Comparison of ENCODE assay signal across 10 cellular contexts in genomic region chr1:40451238-40451585, GRCh38. TPM values are rescaled to one million over a fixed set of nuclear protein-coding genes. Genes with fewer than 3 reads are reported as not detected.
DNase-seq lines count a peak whose midpoint lies in the region; ATAC-seq and TF ChIP-seq lines count a peak whose summit lies in the region.
"Had no signal": no experiment of that assay in that cellular context is flagged by ENCODE, and none has a peak within 500 bp of the region (broad histone marks: within the 10 kb centered on the region; RNA-seq: fewer than 3 reads in every experiment).

No MANE protein-coding gene starts in this region.

- no peak overlapping the region for H3K27ac ChIP-seq in adrenal gland

- H3K9me3 Mint-ChIP-seq in activated T-cell treated with anti-CD3 and anti-CD28 coated beads, Interleukin-2, amount 50 U/mL, for 4 hours, result peaks cover 49% of the 10 kb centered on the region
- peaks cover 11 to 48% (median 32%) of the 10 kb centered on the region in 3 donors for H3K9me3 Mint-ChIP-seq in T-cell

- no peak for DNase-seq in activated T-cell treated with anti-CD3 and anti-CD28 coated beads, Interleukin-2, amount 50 U/mL, for 4 hours
- DNase-seq in activated T-cell treated with anti-CD3 and anti-CD28 coated beads, Interleukin-2, amount 50 U/mL, for 48 hours, result no peak
- DNase-seq in T-cell, result peak in 1 of 34 experiments; percentile 27
- DNase-seq in fibroblast of mammary gland (ENCODE audit: low read depth), result no peak
- no peak for DNase-seq in stimulated activated naive CD8-positive, alpha-beta T cell treated with anti-CD3 and anti-CD28 coated beads, Interleukin-15, Interleukin-2, amounts not matched to agents 100 U/mL and 50 U/mL, for 24 hours
- DNase-seq in KG1 (lab: John Stamatoyannopoulos, UW), result no peak
- no peak for DNase-seq in C1 segment of cervical spinal cord (lab: John Stamatoyannopoulos, UW)
- DNase-seq in adrenal gland, result no peak
- DNase-seq: Caco-2, NCI-H1048 had no signal

- peaks cover 36% of the 10 kb centered on the region for H3K4me1 Mint-ChIP-seq in activated T-cell treated with anti-CD3 and anti-CD28 coated beads, Interleukin-2, amount 50 U/mL, for 4 hours (ENCODE audit: low read depth)
- peaks cover 21 to 25% (median 24%) of the 10 kb centered on the region in 3 donors for H3K4me1 Mint-ChIP-seq in T-cell

- intact Hi-C loops in adrenal gland (cut with DNase I), result no loop called here

- peak in 1 of 2 donors; percentile 20 for ATAC-seq in activated T-cell treated with anti-CD3 and anti-CD28 coated beads, Interleukin-2, amount 50 U/mL, for 4 hours
- no peak for ATAC-seq in T-cell (replicated peaks in 1 of 4)
- ATAC-seq in stimulated activated naive CD8-positive, alpha-beta T cell treated with anti-CD3 and anti-CD28 coated beads, Interleukin-15, Interleukin-2, amounts not matched to agents 100 U/mL and 50 U/mL, for 24 hours, result peak; percentile 26

- WGBS in adrenal gland, 4 donors, result 86 to 97% (median 93%) methylated on average over 1 of the region's 1 CpG

- H3K9me3 ChIP-seq in adrenal gland (replicated peaks in 1 of 3), result peaks cover 0 to 22% (median 0%) of the 10 kb centered on the region in 3 donors
- H3K9me3 ChIP-seq: Caco-2 had no signal

- H3K36me3 ChIP-seq in adrenal gland (replicated peaks in 1 of 2), result no peaks in the 10 kb centered on the region

- CTCF ChIA-PET in T-cell (lab: Charles Lee), result interaction anchor here in 1 of 2 donors (2.0 kb wide), 1 partner anchor 13 kb away, joined by 8 read pairs; no protein-coding TSS in a partner anchor

- TF ChIP-seq CTCF in fibroblast of mammary gland (conservative IDR thresholded peaks at IDR 0.05; ENCODE audit: control insufficient read depth, insufficient read depth, low read depth, low read length) (no peak), adrenal gland (IDR thresholded peaks at IDR 0.05) (no peak)

- H3K27me3 Mint-ChIP-seq in activated T-cell treated with anti-CD3 and anti-CD28 coated beads, Interleukin-2, amount 50 U/mL, for 4 hours (ENCODE audit: low read depth), result no peaks in the 10 kb centered on the region
- no peaks in the 10 kb centered on the region for H3K27me3 Mint-ChIP-seq in T-cell

- H3K36me3 Mint-ChIP-seq in activated T-cell treated with anti-CD3 and anti-CD28 coated beads, Interleukin-2, amount 50 U/mL, for 4 hours (ENCODE audit: insufficient read depth), result peaks cover 37% of the 10 kb centered on the region
- H3K36me3 Mint-ChIP-seq in T-cell, result peaks cover 42% of the 10 kb centered on the region

- POLR2A ChIA-PET in T-cell (lab: Charles Lee), result interaction anchor here (0.5 to 0.7 kb wide), 4 partner anchors 9 to 164 kb away, joined by 3 to 15 read pairs (median 8); no protein-coding TSS in a partner anchor

- peak overlapping the region; percentile 86 to 87 for H3K27ac Mint-ChIP-seq in T-cell

- TF ChIP-seq POLR2A in adrenal gland (IDR thresholded peaks at IDR 0.05), result no peak

- peak overlapping the region; percentile 87 for H3K4me3 Mint-ChIP-seq in activated T-cell treated with anti-CD3 and anti-CD28 coated beads, Interleukin-2, amount 50 U/mL, for 4 hours
- H3K4me3 Mint-ChIP-seq in T-cell, result peak overlapping the region; percentile 84 to 94 (median 87)

- H3K4me3 ChIP-seq in fibroblast of mammary gland (ENCODE audit: control insufficient read depth, low read depth, low read length) (peak overlapping the region; percentile 72), adrenal gland (no peak overlapping the region)

- H3K4me1 ChIP-seq in adrenal gland (replicated peaks in 1 of 2), result no peaks in the 10 kb centered on the region

- H3K27me3 ChIP-seq in adrenal gland, result no peaks in the 10 kb centered on the region

RNA-seq across cellular contexts. Expression of gene ZFP69B, which starts 0.9 kb away (rescaled TPM):
- 10 to 100 TPM in 1 of 3 donors, 1 to 10 TPM in 2; 8.0 to 10.1 (median 9.6) TPM for total RNA-seq in activated T-cell treated with anti-CD3 and anti-CD28 coated beads, Interleukin-2, amount 50 U/mL, for 4 hours
- 10 to 100 TPM in 2 of 5 donors, 1 to 10 TPM in 3; 3.1 to 12.5 (median 7.5) TPM for total RNA-seq in T-cell
- total RNA-seq in adrenal gland, result 1 to 10 TPM in 6 of 8 donors, under 1 TPM in 2; 0.68 to 2.6 (median 1.3) TPM
- 1 to 10 TPM in 1 of 3 donors, under 1 TPM in 2; 0.34 to 2.1 (median 0.97) TPM for polyA plus RNA-seq in adrenal gland

RNA-seq across cellular contexts. Expression of gene ZFP69, which starts 25.9 kb away (rescaled TPM):
- total RNA-seq in activated T-cell treated with anti-CD3 and anti-CD28 coated beads, Interleukin-2, amount 50 U/mL, for 4 hours, result 1 to 10 TPM; 2.6 to 3.7 (median 2.7) TPM
- total RNA-seq in T-cell (1 to 10 TPM; 3.9 to 4.5 (median 4.1) TPM), adrenal gland (1 to 10 TPM in 7 of 8 donors, under 1 TPM in 1; 0.18 to 2.5 (median 1.7) TPM)
- 1 to 10 TPM; 2.5 to 3.2 (median 2.9) TPM for polyA plus RNA-seq in adrenal gland

RNA-seq across cellular contexts. Expression of gene EXO5, which starts 57.4 kb away (rescaled TPM):
- total RNA-seq in activated T-cell treated with anti-CD3 and anti-CD28 coated beads, Interleukin-2, amount 50 U/mL, for 4 hours, result 10 to 100 TPM; 10.1 to 12.8 (median 11.6) TPM
- total RNA-seq in T-cell, result 10 to 100 TPM in 4 of 5 donors, 1 to 10 TPM in 1; 6.9 to 12.1 (median 10.6) TPM
- 10 to 100 TPM in 1 of 8 donors, 1 to 10 TPM in 7; 1.8 to 10.6 (median 7.0) TPM for total RNA-seq in adrenal gland
- 1 to 10 TPM; 4.7 to 8.3 (median 8.2) TPM for polyA plus RNA-seq in adrenal gland
